In genomic region chr21:39971961-39972360, GRCh38 we compare ENCODE assay signal across 17 cellular contexts.
DNase-seq lines count a peak whose midpoint lies in the region; ATAC-seq and TF ChIP-seq lines count a peak whose summit lies in the region.
"Had no signal": no experiment of that assay in that cellular context is flagged by ENCODE, and none has a peak within 500 bp of the region (broad histone marks: within the 10 kb centered on the region; RNA-seq: fewer than 3 reads in every experiment).

No MANE protein-coding gene starts in this region.

- H3K27ac ChIP-seq in mesodermal cell (ENCODE audit: low read depth, low read length, severe bottlenecking) (peak overlapping the region; percentile 76), smooth muscle cell (ENCODE audit: low read depth) (no peak overlapping the region), Peyer's patch (no peak overlapping the region)
- H3K27ac ChIP-seq: BLaER1, GM23248 had no signal

- no peaks in the 10 kb centered on the region for H3K79me2 ChIP-seq in smooth muscle cell (ENCODE audit: low read depth)

- H3K27ac Mint-ChIP-seq in Caco-2 (ENCODE audit: unreplicated experiment), result no peak overlapping the region
- no peak overlapping the region for H3K27ac Mint-ChIP-seq in T-helper 17 cell
- H3K27ac Mint-ChIP-seq: CD4-positive, CD25-positive, alpha-beta regulatory T cell had no signal

- peak overlapping the region; percentile 53 for H3K4me3 Mint-ChIP-seq in Caco-2 (ENCODE audit: unreplicated experiment)
- H3K4me3 Mint-ChIP-seq in T-helper 17 cell, result no peak overlapping the region
- H3K4me3 Mint-ChIP-seq: CD4-positive, CD25-positive, alpha-beta regulatory T cell had no signal

- H3K9me3 Mint-ChIP-seq in Caco-2 (ENCODE audit: unreplicated experiment), result no peaks in the 10 kb centered on the region

- H3K4me1 ChIP-seq in Caco-2 (peaks cover 36% of the 10 kb centered on the region), mesodermal cell (ENCODE audit: control insufficient read depth, insufficient read depth, low read length, poor library complexity, severe bottlenecking) (peaks cover 15% of the 10 kb centered on the region), smooth muscle cell (ENCODE audit: low read depth) (no peaks in the 10 kb centered on the region), Peyer's patch (no peaks in the 10 kb centered on the region)

- CTCF ChIA-PET in Caco-2 (lab: Charles Lee), result interaction anchor here (0.6 to 1.2 kb wide), 3 partner anchors 10 to 184 kb away, joined by 3 to 4 read pairs (median 3); no protein-coding TSS in a partner anchor

- POLR2A ChIA-PET in Caco-2 (lab: Charles Lee), result interaction anchor here (0.6 kb wide), 1 partner anchor 62 kb away, joined by 5 read pairs; no protein-coding TSS in a partner anchor

- H3K27me3 Mint-ChIP-seq in Caco-2 (ENCODE audit: insufficient read depth, unreplicated experiment) (no peaks in the 10 kb centered on the region), T-helper 17 cell (peaks cover 5% of the 10 kb centered on the region)
- H3K27me3 Mint-ChIP-seq: CD4-positive, CD25-positive, alpha-beta regulatory T cell had no signal

- no peaks in the 10 kb centered on the region for H3K27me3 ChIP-seq in Caco-2 (replicated peaks; ENCODE audit: control insufficient read depth, insufficient read depth, low read length)
- H3K27me3 ChIP-seq in smooth muscle cell (ENCODE audit: low read depth), result no peaks in the 10 kb centered on the region
- no peaks in the 10 kb centered on the region for H3K27me3 ChIP-seq in Peyer's patch
- H3K27me3 ChIP-seq: BLaER1 had no signal

- H3K4me3 ChIP-seq in Caco-2 (ENCODE audit: low read depth, low read length) (no peak overlapping the region), mesodermal cell (ENCODE audit: extremely low read depth, insufficient read depth, low read length, poor library complexity, severe bottlenecking) (no peak overlapping the region), smooth muscle cell (no peak overlapping the region), Peyer's patch (no peak overlapping the region)
- H3K4me3 ChIP-seq: BLaER1, GM12878, GM23248 had no signal

- WGBS in mesodermal cell (ENCODE audit: insufficient coverage in 2 of 2), 2 experiments, result 73 to 80% methylated on average over 1 of the region's 2 CpGs
- WGBS in smooth muscle cell (ENCODE audit: low lambda C conversion rate), result 8% methylated on average over 2 of the region's 2 CpGs

- no peak for TF ChIP-seq POLR2A in Peyer's patch (IDR thresholded peaks at IDR 0.05)

- H3F3A ChIP-seq in smooth muscle cell (ENCODE audit: low read depth), result no peaks in the 10 kb centered on the region

- peak overlapping the region; percentile 22 for H3K4me2 ChIP-seq in smooth muscle cell
- H3K4me2 ChIP-seq: BLaER1 had no signal

- intact Hi-C loops in Caco-2 (cut with micrococcal nuclease; ENCODE audit: unreplicated experiment), result no loop called here
- intact Hi-C loops in left cardiac atrium (cut with DNase I), result no loop called here

- H3K36me3 ChIP-seq in Caco-2 (ENCODE audit: control insufficient read depth, insufficient read depth, low read length), result no peaks in the 10 kb centered on the region
- H3K36me3 ChIP-seq in mesodermal cell (ENCODE audit: control insufficient read depth, insufficient read depth, low read length), result no peaks in the 10 kb centered on the region
- no peaks in the 10 kb centered on the region for H3K36me3 ChIP-seq in smooth muscle cell (ENCODE audit: low read depth)
- no peaks in the 10 kb centered on the region for H3K36me3 ChIP-seq in Peyer's patch
- H3K36me3 ChIP-seq: BLaER1 had no signal

- peak; percentile 48 to 59 for DNase-seq in Caco-2
- peak; percentile 46 for DNase-seq in SW480 (ENCODE audit: low spot score)
- DNase-seq in smooth muscle cell (lab: John Stamatoyannopoulos, UW; ENCODE audit: unreplicated experiment), result no peak
- no peak for DNase-seq in T-helper 17 cell
- no peak for DNase-seq in Peyer's patch
- DNase-seq in left cardiac atrium, result no peak
- DNase-seq: 8988T; AML-193; Calu3; CD4-positive, CD25-positive, alpha-beta regulatory T cell; DMS 273 treated with DMSO at 0.1 percent for 48 hours; DMS79; GM23248 had no signal

- no peak for ATAC-seq in T-helper 17 cell
- ATAC-seq in left cardiac atrium, result no peak
- ATAC-seq: GM12878, HCT116 had no signal

- no peaks in the 10 kb centered on the region for H4K20me1 ChIP-seq in smooth muscle cell (ENCODE audit: low read depth)
- H4K20me1 ChIP-seq: BLaER1 had no signal

- H3K36me3 Mint-ChIP-seq in Caco-2 (ENCODE audit: insufficient read depth, unreplicated experiment) (no peaks in the 10 kb centered on the region), T-helper 17 cell (ENCODE audit: low read depth) (no peaks in the 10 kb centered on the region)
- H3K36me3 Mint-ChIP-seq: CD4-positive, CD25-positive, alpha-beta regulatory T cell had no signal

- BruUV-seq in Caco-2 (replicated peaks; lab: Mats Ljungman, UMichigan), result TSS peak; percentile 83

- no peak for TF ChIP-seq CTCF in Caco-2 (IDR thresholded peaks at IDR 0.05; ENCODE audit: insufficient read depth in 1 of 2, low read depth in 1 of 2, low read length in 1 of 2, severe bottlenecking in 1 of 2, unreplicated experiment in 1 of 2)
- no peak for TF ChIP-seq CTCF in smooth muscle cell (IDR thresholded peaks at IDR 0.05; ENCODE audit: borderline replicate concordance, insufficient read depth, poor library complexity, severe bottlenecking)
- TF ChIP-seq CTCF in Peyer's patch (IDR thresholded peaks at IDR 0.05), result no peak

- H3K4me1 Mint-ChIP-seq in Caco-2 (ENCODE audit: low read depth, unreplicated experiment) (peaks cover 7% of the 10 kb centered on the region), T-helper 17 cell (no peaks in the 10 kb centered on the region)
- H3K4me1 Mint-ChIP-seq: CD4-positive, CD25-positive, alpha-beta regulatory T cell had no signal

- H3K9me3 ChIP-seq in Caco-2 (peaks cover under 1% of the 10 kb centered on the region; the same call in 1 of the 2 replicates), mesodermal cell (ENCODE audit: control insufficient read depth, low read length) (no peaks in the 10 kb centered on the region), smooth muscle cell (replicated peaks; ENCODE audit: low read depth) (no peaks in the 10 kb centered on the region), T-helper 17 cell (ENCODE audit: control insufficient read depth, low read length, poor library complexity, severe bottlenecking) (no peaks in the 10 kb centered on the region), Peyer's patch (no peaks in the 10 kb centered on the region)

- no peak overlapping the region for H3K9ac ChIP-seq in smooth muscle cell (ENCODE audit: low read depth)
- H3K9ac ChIP-seq: BLaER1, GM23248 had no signal

- H2AFZ ChIP-seq in smooth muscle cell (ENCODE audit: low read depth), result no peak overlapping the region
- H2AFZ ChIP-seq: GM23248 had no signal

Comparison
In these comparisons a context has a peak if more than half of its experiments do, and no peak if none do; other contexts are left out.
1. DNase-seq: peak in Caco-2 (2 of 2) and SW480 (single experiment); none in smooth muscle cell (single experiment), T-helper 17 cell (0 of 3), Peyer's patch (0 of 3) and left cardiac atrium (single experiment).